ENCODE assay signal across 1 cellular context in the genomic region with DNA sequence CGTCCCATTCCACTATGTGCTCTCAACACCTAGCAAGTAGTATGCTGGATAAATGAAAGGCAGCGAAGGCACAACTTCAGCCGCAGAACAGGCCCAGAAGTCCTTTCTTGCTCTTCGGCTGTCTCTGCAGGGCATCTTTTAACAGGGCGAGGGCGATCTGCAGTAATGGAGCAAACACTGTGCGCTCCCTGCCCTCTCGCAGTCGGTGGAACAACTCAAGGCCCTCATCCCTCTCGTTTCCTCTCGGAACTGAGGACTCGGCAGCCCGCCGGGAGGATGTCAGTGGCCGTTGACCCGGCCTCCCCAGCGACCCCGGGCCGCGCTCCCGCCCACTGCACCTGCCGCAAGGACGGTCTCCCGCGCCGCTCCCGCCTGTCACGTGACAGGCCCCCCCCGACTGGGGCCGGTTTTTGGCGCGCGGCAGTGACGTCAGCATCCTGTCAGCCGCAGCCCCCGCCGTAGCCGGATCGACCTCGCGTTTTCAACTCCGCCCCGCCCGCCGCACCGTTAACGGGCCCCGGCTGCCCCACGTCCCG.
TF ChIP-seq lines count a peak whose summit lies in the region.

No MANE protein-coding gene starts in this region.

TF ChIP-seq in HepG2, 621 proteins besides CTCF, POLR2A, EP300 and RAD21 (continues in another document):
- TF ChIP-seq, protein P1, sequence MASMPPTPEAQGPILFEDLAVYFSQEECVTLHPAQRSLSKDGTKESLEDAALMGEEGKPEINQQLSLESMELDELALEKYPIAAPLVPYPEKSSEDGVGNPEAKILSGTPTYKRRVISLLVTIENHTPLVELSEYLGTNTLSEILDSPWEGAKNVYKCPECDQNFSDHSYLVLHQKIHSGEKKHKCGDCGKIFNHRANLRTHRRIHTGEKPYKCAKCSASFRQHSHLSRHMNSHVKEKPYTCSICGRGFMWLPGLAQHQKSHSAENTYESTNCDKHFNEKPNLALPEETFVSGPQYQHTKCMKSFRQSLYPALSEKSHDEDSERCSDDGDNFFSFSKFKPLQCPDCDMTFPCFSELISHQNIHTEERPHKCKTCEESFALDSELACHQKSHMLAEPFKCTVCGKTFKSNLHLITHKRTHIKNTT (CRISPR knock-in tag; IDR thresholded peaks at IDR 0.05) = no peak
- TF ChIP-seq ESRRA (CRISPR knock-in tag; IDR thresholded peaks at IDR 0.05; ENCODE audit: low read depth) = peak; percentile 81
- TF ChIP-seq, protein P2, sequence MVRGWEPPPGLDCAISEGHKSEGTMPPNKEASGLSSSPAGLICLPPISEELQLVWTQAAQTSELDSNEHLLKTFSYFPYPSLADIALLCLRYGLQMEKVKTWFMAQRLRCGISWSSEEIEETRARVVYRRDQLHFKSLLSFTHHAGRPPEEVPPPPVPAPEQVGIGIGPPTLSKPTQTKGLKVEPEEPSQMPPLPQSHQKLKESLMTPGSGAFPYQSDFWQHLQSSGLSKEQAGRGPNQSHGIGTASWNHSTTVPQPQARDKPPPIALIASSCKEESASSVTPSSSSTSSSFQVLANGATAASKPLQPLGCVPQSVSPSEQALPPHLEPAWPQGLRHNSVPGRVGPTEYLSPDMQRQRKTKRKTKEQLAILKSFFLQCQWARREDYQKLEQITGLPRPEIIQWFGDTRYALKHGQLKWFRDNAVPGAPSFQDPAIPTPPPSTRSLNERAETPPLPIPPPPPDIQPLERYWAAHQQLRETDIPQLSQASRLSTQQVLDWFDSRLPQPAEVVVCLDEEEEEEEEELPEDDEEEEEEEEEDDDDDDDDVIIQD (CRISPR knock-in tag; IDR thresholded peaks at IDR 0.05; ENCODE audit: low read depth) = peak; percentile 25; the same call in 1 of the 2 replicates
- TF ChIP-seq ZNF761 (CRISPR knock-in tag; conservative IDR thresholded peaks at IDR 0.05) = peak; percentile 94
- peak; percentile 74 for TF ChIP-seq NR0B2 (CRISPR knock-in tag; IDR thresholded peaks at IDR 0.05)
- TF ChIP-seq SMARCE1 (IDR thresholded peaks at IDR 0.05; ENCODE audit: borderline replicate concordance) = no peak
- TF ChIP-seq TIGD3 (CRISPR knock-in tag; IDR thresholded peaks at IDR 0.05; ENCODE audit: borderline replicate concordance) = peak; percentile 68; the same call in 1 of the 2 replicates
- TF ChIP-seq ZNF7 (CRISPR knock-in tag; IDR thresholded peaks at IDR 0.05) = no peak
- 0 out of 2 replicates have a peak, but pooled peaks have one; percentile 32 for TF ChIP-seq PPARG (CRISPR knock-in tag; conservative IDR thresholded peaks at IDR 0.05)
- TF ChIP-seq ZNF839 (CRISPR knock-in tag; IDR thresholded peaks at IDR 0.05; ENCODE audit: borderline replicate concordance) = no peak; the same call in 1 of the 2 replicates
- TF ChIP-seq, protein P3, sequence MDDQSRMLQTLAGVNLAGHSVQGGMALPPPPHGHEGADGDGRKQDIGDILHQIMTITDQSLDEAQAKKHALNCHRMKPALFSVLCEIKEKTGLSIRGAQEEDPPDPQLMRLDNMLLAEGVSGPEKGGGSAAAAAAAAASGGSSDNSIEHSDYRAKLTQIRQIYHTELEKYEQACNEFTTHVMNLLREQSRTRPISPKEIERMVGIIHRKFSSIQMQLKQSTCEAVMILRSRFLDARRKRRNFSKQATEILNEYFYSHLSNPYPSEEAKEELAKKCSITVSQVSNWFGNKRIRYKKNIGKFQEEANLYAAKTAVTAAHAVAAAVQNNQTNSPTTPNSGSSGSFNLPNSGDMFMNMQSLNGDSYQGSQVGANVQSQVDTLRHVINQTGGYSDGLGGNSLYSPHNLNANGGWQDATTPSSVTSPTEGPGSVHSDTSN (CRISPR knock-in tag; IDR thresholded peaks at IDR 0.05; ENCODE audit: borderline replicate concordance) = no peak
- TF ChIP-seq ZNF567 (CRISPR knock-in tag; IDR thresholded peaks at IDR 0.05; ENCODE audit: borderline replicate concordance) = peak; percentile 95
- TF ChIP-seq ZNF619 (CRISPR knock-in tag; IDR thresholded peaks at IDR 0.05) = peak; percentile 90; the same call in 1 of the 2 replicates
- peak; percentile 69; the same call in 1 of the 2 replicates for TF ChIP-seq GLI4 (CRISPR knock-in tag; IDR thresholded peaks at IDR 0.05; ENCODE audit: borderline replicate concordance)
- TF ChIP-seq ZNF740 (CRISPR knock-in tag; IDR thresholded peaks at IDR 0.05) = peak; percentile 98
- peak; percentile 36; the same call in 1 of the 2 replicates for TF ChIP-seq GATAD2A (CRISPR knock-in tag; IDR thresholded peaks at IDR 0.05)
- peak; percentile 71 for TF ChIP-seq ZNF746 (CRISPR knock-in tag; IDR thresholded peaks at IDR 0.05)
- TF ChIP-seq MAX (IDR thresholded peaks at IDR 0.05) = peak; percentile 91
- peak; percentile 59 for TF ChIP-seq TBL1XR1 (IDR thresholded peaks at IDR 0.05; ENCODE audit: borderline replicate concordance, low read length, partially characterized antibody)
- TF ChIP-seq, protein P4, sequence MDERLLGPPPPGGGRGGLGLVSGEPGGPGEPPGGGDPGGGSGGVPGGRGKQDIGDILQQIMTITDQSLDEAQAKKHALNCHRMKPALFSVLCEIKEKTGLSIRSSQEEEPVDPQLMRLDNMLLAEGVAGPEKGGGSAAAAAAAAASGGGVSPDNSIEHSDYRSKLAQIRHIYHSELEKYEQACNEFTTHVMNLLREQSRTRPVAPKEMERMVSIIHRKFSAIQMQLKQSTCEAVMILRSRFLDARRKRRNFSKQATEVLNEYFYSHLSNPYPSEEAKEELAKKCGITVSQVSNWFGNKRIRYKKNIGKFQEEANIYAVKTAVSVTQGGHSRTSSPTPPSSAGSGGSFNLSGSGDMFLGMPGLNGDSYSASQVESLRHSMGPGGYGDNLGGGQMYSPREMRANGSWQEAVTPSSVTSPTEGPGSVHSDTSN (CRISPR knock-in tag; IDR thresholded peaks at IDR 0.05) = 0 out of 2 replicates have a peak, but pooled peaks have one; percentile 9
- TF ChIP-seq ZNF280B (CRISPR knock-in tag; IDR thresholded peaks at IDR 0.05; ENCODE audit: borderline replicate concordance) = no peak; the same call in 1 of the 2 replicates
- TF ChIP-seq ETV5 (CRISPR knock-in tag; IDR thresholded peaks at IDR 0.05; ENCODE audit: borderline replicate concordance) = peak; percentile 68; the same call in 1 of the 2 replicates
- no peak for TF ChIP-seq ZNF256 (CRISPR knock-in tag; conservative IDR thresholded peaks at IDR 0.05)
- TF ChIP-seq ZFP36L2 (CRISPR knock-in tag; IDR thresholded peaks at IDR 0.05) = no peak
- no peak for TF ChIP-seq MAFF (IDR thresholded peaks at IDR 0.05; ENCODE audit: low read depth, low read length)
- TF ChIP-seq TBX3 (IDR thresholded peaks at IDR 0.05; ENCODE audit: borderline replicate concordance) = no peak
- TF ChIP-seq, protein P5, sequence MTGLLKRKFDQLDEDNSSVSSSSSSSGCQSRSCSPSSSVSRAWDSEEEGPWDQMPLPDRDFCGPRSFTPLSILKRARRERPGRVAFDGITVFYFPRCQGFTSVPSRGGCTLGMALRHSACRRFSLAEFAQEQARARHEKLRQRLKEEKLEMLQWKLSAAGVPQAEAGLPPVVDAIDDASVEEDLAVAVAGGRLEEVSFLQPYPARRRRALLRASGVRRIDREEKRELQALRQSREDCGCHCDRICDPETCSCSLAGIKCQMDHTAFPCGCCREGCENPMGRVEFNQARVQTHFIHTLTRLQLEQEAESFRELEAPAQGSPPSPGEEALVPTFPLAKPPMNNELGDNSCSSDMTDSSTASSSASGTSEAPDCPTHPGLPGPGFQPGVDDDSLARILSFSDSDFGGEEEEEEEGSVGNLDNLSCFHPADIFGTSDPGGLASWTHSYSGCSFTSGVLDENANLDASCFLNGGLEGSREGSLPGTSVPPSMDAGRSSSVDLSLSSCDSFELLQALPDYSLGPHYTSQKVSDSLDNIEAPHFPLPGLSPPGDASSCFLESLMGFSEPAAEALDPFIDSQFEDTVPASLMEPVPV (CRISPR knock-in tag; IDR thresholded peaks at IDR 0.05) = peak; percentile 79; the same call in 1 of the 2 replicates
- peak; percentile 92 for TF ChIP-seq E2F5 (CRISPR knock-in tag; conservative IDR thresholded peaks at IDR 0.05)
- TF ChIP-seq MYC (CRISPR knock-in tag; IDR thresholded peaks at IDR 0.05; ENCODE audit: borderline replicate concordance) = peak; percentile 91
- TF ChIP-seq CHCHD3 (CRISPR knock-in tag; IDR thresholded peaks at IDR 0.05) = peak; percentile 74; the same call in 1 of the 2 replicates
- TF ChIP-seq ZSCAN21 (CRISPR knock-in tag; IDR thresholded peaks at IDR 0.05; ENCODE audit: borderline replicate concordance) = peak; percentile 84
- TF ChIP-seq TARDBP (CRISPR knock-in tag; IDR thresholded peaks at IDR 0.05) = peak; percentile 89
- TF ChIP-seq, protein P6, sequence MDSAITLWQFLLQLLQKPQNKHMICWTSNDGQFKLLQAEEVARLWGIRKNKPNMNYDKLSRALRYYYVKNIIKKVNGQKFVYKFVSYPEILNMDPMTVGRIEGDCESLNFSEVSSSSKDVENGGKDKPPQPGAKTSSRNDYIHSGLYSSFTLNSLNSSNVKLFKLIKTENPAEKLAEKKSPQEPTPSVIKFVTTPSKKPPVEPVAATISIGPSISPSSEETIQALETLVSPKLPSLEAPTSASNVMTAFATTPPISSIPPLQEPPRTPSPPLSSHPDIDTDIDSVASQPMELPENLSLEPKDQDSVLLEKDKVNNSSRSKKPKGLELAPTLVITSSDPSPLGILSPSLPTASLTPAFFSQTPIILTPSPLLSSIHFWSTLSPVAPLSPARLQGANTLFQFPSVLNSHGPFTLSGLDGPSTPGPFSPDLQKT (CRISPR knock-in tag; IDR thresholded peaks at IDR 0.05; ENCODE audit: borderline replicate concordance) = no peak
- TF ChIP-seq ZFAT (CRISPR knock-in tag; conservative IDR thresholded peaks at IDR 0.05) = no peak
- no peak for TF ChIP-seq ZBTB34 (CRISPR knock-in tag; IDR thresholded peaks at IDR 0.05)
- TF ChIP-seq HMGXB4 (CRISPR knock-in tag; IDR thresholded peaks at IDR 0.05; ENCODE audit: borderline replicate concordance in 1 of 2, low read depth in 1 of 2) = peak; percentile 54 to 77; a peak in 3 of 4 replicates
- no peak for TF ChIP-seq PHB2 (IDR thresholded peaks at IDR 0.05; ENCODE audit: partially characterized antibody)
- no peak for TF ChIP-seq AGO1 (IDR thresholded peaks at IDR 0.05; ENCODE audit: low read depth, low read length, poor library complexity, severe bottlenecking)
- TF ChIP-seq MIER2 (CRISPR knock-in tag; IDR thresholded peaks at IDR 0.05) = no peak
